ENCODE assay signal across 8 cellular contexts in genomic region chr22:23837911-23838685, GRCh38. TPM values are rescaled to one million over a fixed set of nuclear protein-coding genes. Genes with fewer than 3 reads are reported as not detected.
DNase-seq lines count a peak whose midpoint lies in the region; ATAC-seq, FAIRE-seq and TF ChIP-seq lines count a peak whose summit lies in the region.

No MANE protein-coding gene starts in this region.

- H3K4me3 Mint-ChIP-seq in activated T-cell treated with anti-CD3 and anti-CD28 coated beads, Interleukin-2, amount 50 U/mL, for 4 hours = peak overlapping the region; percentile 88
- H3K4me3 Mint-ChIP-seq in memory B cell = peak overlapping the region; percentile 82

- H3K9me3 Mint-ChIP-seq in activated T-cell treated with anti-CD3 and anti-CD28 coated beads, Interleukin-2, amount 50 U/mL, for 4 hours = no peaks in the 10 kb centered on the region
- no peaks in the 10 kb centered on the region for H3K9me3 Mint-ChIP-seq in memory B cell

- H3K27ac Mint-ChIP-seq in memory B cell = peak overlapping the region; percentile 90

- H3K27me3 Mint-ChIP-seq in activated T-cell treated with anti-CD3 and anti-CD28 coated beads, Interleukin-2, amount 50 U/mL, for 4 hours (ENCODE audit: low read depth) = no peaks in the 10 kb centered on the region
- H3K27me3 Mint-ChIP-seq in memory B cell = no peaks in the 10 kb centered on the region

- TF ChIP-seq POLR2A in GM12892 (IDR thresholded peaks at IDR 0.05; ENCODE audit: low read depth, low read length) = no peak

- no peak for DNase-seq in GM12892 (ENCODE audit: insufficient read length)
- DNase-seq in activated T-cell treated with anti-CD3 and anti-CD28 coated beads, Interleukin-2, amount 50 U/mL, for 4 hours = no peak
- DNase-seq in memory B cell (ENCODE audit: low spot score in 2 of 2) = no peak
- no peak for DNase-seq in NCI-H2029 (lab: John Stamatoyannopoulos, UW)
- no peak for DNase-seq in stimulated activated CD4-positive, alpha-beta T cell treated with anti-CD3 and anti-CD28 coated beads, Interleukin-4, amount 100 ng/mL, for 1 hour
- no peak for DNase-seq in stimulated activated CD4-positive, alpha-beta T cell treated with anti-CD3 and anti-CD28 coated beads, Interleukin-2, amount 100 ng/mL, for 24 hours

- peaks cover 19% of the 10 kb centered on the region for H3K4me1 Mint-ChIP-seq in activated T-cell treated with anti-CD3 and anti-CD28 coated beads, Interleukin-2, amount 50 U/mL, for 4 hours (ENCODE audit: low read depth)
- peaks cover 49% of the 10 kb centered on the region for H3K4me1 Mint-ChIP-seq in memory B cell

- ATAC-seq in HG02678 (IDR thresholded peaks at IDR 0.05; ENCODE audit: unreplicated experiment) (peak; percentile 3), memory B cell (ENCODE audit: low read depth) (peak; percentile 50), HG02970 (IDR thresholded peaks at IDR 0.05; ENCODE audit: low FRiP score, unreplicated experiment) (no peak)
- peak in 1 of 2 donors; percentile 0 for ATAC-seq in activated T-cell treated with anti-CD3 and anti-CD28 coated beads, Interleukin-2, amount 50 U/mL, for 4 hours

- H3K36me3 Mint-ChIP-seq in activated T-cell treated with anti-CD3 and anti-CD28 coated beads, Interleukin-2, amount 50 U/mL, for 4 hours (ENCODE audit: insufficient read depth) = peaks cover 3% of the 10 kb centered on the region
- peaks cover 2% of the 10 kb centered on the region for H3K36me3 Mint-ChIP-seq in memory B cell

- FAIRE-seq in GM12892 (lab: Jason Lieb, UNC) = peak; percentile 36

RNA-seq across cellular contexts. Expression of gene DERL3, which starts 0.7 kb away (rescaled TPM):
- 8.5 TPM for polyA plus RNA-seq in GM12892 (2012; ENCODE audit: missing spikeins)
- 1 to 10 TPM; 5.7 to 7.1 (median 6.9) TPM for total RNA-seq in activated T-cell treated with anti-CD3 and anti-CD28 coated beads, Interleukin-2, amount 50 U/mL, for 4 hours

RNA-seq across cellular contexts. Expression of gene SLC2A11, which starts 19.6 kb away (rescaled TPM):
- polyA plus RNA-seq in GM12892 (2012; ENCODE audit: missing spikeins) = 12.9 TPM
- 1 to 10 TPM; 2.0 to 3.3 (median 2.4) TPM for total RNA-seq in activated T-cell treated with anti-CD3 and anti-CD28 coated beads, Interleukin-2, amount 50 U/mL, for 4 hours

RNA-seq across cellular contexts. Expression of gene SMARCB1, which starts 51.3 kb away (rescaled TPM):
- polyA plus RNA-seq in GM12892 (2012; ENCODE audit: missing spikeins) = 102 TPM
- total RNA-seq in activated T-cell treated with anti-CD3 and anti-CD28 coated beads, Interleukin-2, amount 50 U/mL, for 4 hours = 100 to 1,000 TPM; 105 to 128 (median 109) TPM

RNA-seq across cellular contexts. Expression of gene MIF, which starts 56.1 kb away (rescaled TPM):
- polyA plus RNA-seq in GM12892 (2012; ENCODE audit: missing spikeins) = 106 TPM
- 1,000 to 10,000 TPM; 1,069 to 1,172 (median 1,160) TPM for total RNA-seq in activated T-cell treated with anti-CD3 and anti-CD28 coated beads, Interleukin-2, amount 50 U/mL, for 4 hours
